In genomic region chr14:69616408-69616773, GRCh38 we compare ENCODE assay signal across 9 cellular contexts. TPM values are rescaled to one million over a fixed set of nuclear protein-coding genes. Genes with fewer than 3 reads are reported as not detected.
DNase-seq lines count a peak whose midpoint lies in the region; ATAC-seq and TF ChIP-seq lines count a peak whose summit lies in the region.
"Had no signal": no experiment of that assay in that cellular context is flagged by ENCODE, and none has a peak within 500 bp of the region (broad histone marks: within the 10 kb centered on the region; RNA-seq: fewer than 3 reads in every experiment).

No MANE protein-coding gene starts in this region.

- H3K36me3 Mint-ChIP-seq in activated CD4-positive, alpha-beta T cell treated with anti-CD3 and anti-CD28 coated beads for 36 hours (ENCODE audit: low read depth) = peaks cover 62% of the 10 kb centered on the region
- H3K36me3 Mint-ChIP-seq in activated naive CD8-positive, alpha-beta T cell treated with anti-CD3 and anti-CD28 coated beads, Interleukin-2, amount 10 ng/mL, durations not matched to agents 7 days and 5 days = peaks cover 21% of the 10 kb centered on the region

- peaks cover 77% of the 10 kb centered on the region for H3K4me1 Mint-ChIP-seq in activated CD4-positive, alpha-beta T cell treated with anti-CD3 and anti-CD28 coated beads for 36 hours
- H3K4me1 Mint-ChIP-seq in activated naive CD8-positive, alpha-beta T cell treated with anti-CD3 and anti-CD28 coated beads, Interleukin-2, amount 10 ng/mL, durations not matched to agents 7 days and 5 days = peaks cover 83% of the 10 kb centered on the region

- H3K27me3 Mint-ChIP-seq in activated CD4-positive, alpha-beta T cell treated with anti-CD3 and anti-CD28 coated beads for 36 hours = no peaks in the 10 kb centered on the region
- H3K27me3 Mint-ChIP-seq in activated naive CD8-positive, alpha-beta T cell treated with anti-CD3 and anti-CD28 coated beads, Interleukin-2, amount 10 ng/mL, durations not matched to agents 7 days and 5 days = no peaks in the 10 kb centered on the region

- no peak for ATAC-seq in activated CD4-positive, alpha-beta T cell treated with anti-CD3 and anti-CD28 coated beads for 36 hours
- ATAC-seq in activated naive CD8-positive, alpha-beta T cell treated with anti-CD3 and anti-CD28 coated beads, Interleukin-2, amount 10 ng/mL, durations not matched to agents 7 days and 5 days (ENCODE audit: low read depth) = no peak
- ATAC-seq in left lung = no peak

- no peak for TF ChIP-seq CTCF in left lung (IDR thresholded peaks at IDR 0.05)
- no peak for TF ChIP-seq CTCF in suprapubic skin (IDR thresholded peaks at IDR 0.05)

- H3K27ac ChIP-seq in left lung (peak overlapping the region; percentile 94 to 98), suprapubic skin (peak overlapping the region; percentile 65)

- H3K27me3 ChIP-seq in left lung (no peaks in the 10 kb centered on the region), suprapubic skin (no peaks in the 10 kb centered on the region)

- H3K4me1 ChIP-seq in left lung (peaks cover 73 to 90% of the 10 kb centered on the region in 2 donors), suprapubic skin (peaks cover 89% of the 10 kb centered on the region)

- 48% methylated on average over 1 of the region's 1 CpG for WGBS in suprapubic skin

- H3K9me3 ChIP-seq in left lung (no peaks in the 10 kb centered on the region), suprapubic skin (no peaks in the 10 kb centered on the region)

- no peak for TF ChIP-seq EP300 in suprapubic skin (IDR thresholded peaks at IDR 0.05)

- H3K27ac Mint-ChIP-seq in activated CD4-positive, alpha-beta T cell treated with anti-CD3 and anti-CD28 coated beads for 36 hours = peak overlapping the region; percentile 99
- H3K27ac Mint-ChIP-seq in activated naive CD8-positive, alpha-beta T cell treated with anti-CD3 and anti-CD28 coated beads, Interleukin-2, amount 10 ng/mL, durations not matched to agents 7 days and 5 days = peak overlapping the region; percentile 98

- no peak for TF ChIP-seq POLR2A in suprapubic skin (IDR thresholded peaks at IDR 0.05)

- CTCF ChIA-PET in activated CD4-positive, alpha-beta T cell treated with anti-CD3 and anti-CD28 coated beads for 36 hours (lab: Charles Lee) = interaction anchor here (0.7 to 1.9 kb wide), 5 partner anchors 9 to 42 kb away, joined by 3 to 4 read pairs (median 4); partner anchors contain the start of gene CCDC177

- intact Hi-C loops in activated CD4-positive, alpha-beta T cell treated with anti-CD3 and anti-CD28 coated beads for 36 hours (cut with DNase I, micrococcal nuclease) = loop anchor here in 1 of 2 experiments (10.0 kb wide), 1 partner anchor 822 kb away; the partner anchor contains the start of gene ZFP36L1
- intact Hi-C loops in left lung (cut with DNase I) = no loop called here

- no peak for DNase-seq in activated CD4-positive, alpha-beta T cell treated with anti-CD3 and anti-CD28 coated beads for 36 hours
- DNase-seq in activated CD4-positive, alpha-beta T cell treated with anti-CD3 and anti-CD28 coated beads for 48 hours = no peak
- no peak for DNase-seq in activated naive CD8-positive, alpha-beta T cell treated with anti-CD3 and anti-CD28 coated beads, Interleukin-2, amount 10 ng/mL, durations not matched to agents 7 days and 5 days
- DNase-seq in left lung (no peak), suprapubic skin (ENCODE audit: low spot score in 2 of 2) (no peak), EL (no peak), AG08396 (ENCODE audit: low spot score) (no peak)
- no peak for DNase-seq in stimulated activated CD4-positive, alpha-beta T cell treated with anti-CD3 and anti-CD28 coated beads, Interleukin-4, amount 100 ng/mL, for 24 hours

- H3K4me3 ChIP-seq in left lung = peak overlapping the region in 1 of 2 donors; percentile 66
- no peak overlapping the region for H3K4me3 ChIP-seq in suprapubic skin

- no peaks in the 10 kb centered on the region for H3K36me3 ChIP-seq in left lung
- no peaks in the 10 kb centered on the region for H3K36me3 ChIP-seq in suprapubic skin

- H3K9me3 Mint-ChIP-seq in activated CD4-positive, alpha-beta T cell treated with anti-CD3 and anti-CD28 coated beads for 36 hours (ENCODE audit: low read depth) = no peaks in the 10 kb centered on the region
- H3K9me3 Mint-ChIP-seq in activated naive CD8-positive, alpha-beta T cell treated with anti-CD3 and anti-CD28 coated beads, Interleukin-2, amount 10 ng/mL, durations not matched to agents 7 days and 5 days = no peaks in the 10 kb centered on the region

- POLR2A ChIA-PET in activated CD4-positive, alpha-beta T cell treated with anti-CD3 and anti-CD28 coated beads for 36 hours (lab: Charles Lee) = interaction anchor here (0.7 to 0.8 kb wide), 2 partner anchors 9 to 69 kb away, joined by 4 read pairs; no protein-coding TSS in a partner anchor
- POLR2A ChIA-PET in activated naive CD8-positive, alpha-beta T cell treated with anti-CD3 and anti-CD28 coated beads, Interleukin-2, amount 10 ng/mL, durations not matched to agents 7 days and 5 days (lab: Charles Lee) = interaction anchor here (0.9 to 1.6 kb wide), 2 partner anchors 9 to 11 kb away, joined by 6 read pairs; no protein-coding TSS in a partner anchor

- H3K4me3 Mint-ChIP-seq in activated CD4-positive, alpha-beta T cell treated with anti-CD3 and anti-CD28 coated beads for 36 hours = peak overlapping the region; percentile 87
- peak overlapping the region; percentile 100 for H3K4me3 Mint-ChIP-seq in activated naive CD8-positive, alpha-beta T cell treated with anti-CD3 and anti-CD28 coated beads, Interleukin-2, amount 10 ng/mL, durations not matched to agents 7 days and 5 days

RNA-seq across cellular contexts. Expression of gene SUSD6, which starts 5.0 kb away (rescaled TPM):
- 10 to 100 TPM; 57.9 to 59.3 TPM for total RNA-seq in activated CD4-positive, alpha-beta T cell treated with anti-CD3 and anti-CD28 coated beads for 36 hours
- 10 to 100 TPM; 42.9 to 44.5 TPM for total RNA-seq in activated naive CD8-positive, alpha-beta T cell treated with anti-CD3 and anti-CD28 coated beads, Interleukin-2, amount 10 ng/mL, durations not matched to agents 7 days and 5 days
- total RNA-seq in left lung (10 to 100 TPM; 63.8 to 77.4 TPM), suprapubic skin (10 to 100 TPM; 45.1 to 60.4 (median 56.7) TPM)

RNA-seq across cellular contexts. Expression of gene CCDC177, which starts 41.7 kb away (rescaled TPM):
- total RNA-seq in activated CD4-positive, alpha-beta T cell treated with anti-CD3 and anti-CD28 coated beads for 36 hours = not detected
- total RNA-seq in activated naive CD8-positive, alpha-beta T cell treated with anti-CD3 and anti-CD28 coated beads, Interleukin-2, amount 10 ng/mL, durations not matched to agents 7 days and 5 days = not detected
- not detected for total RNA-seq in left lung
- total RNA-seq in suprapubic skin = under 1 TPM in 2 of 4 donors, not detected in 2; 0.13 to 0.34 TPM
- total RNA-seq: NCI-H460 had no signal
